ENCODE assay signal across 27 cellular contexts in genomic region chr4:150357829-150358228, GRCh38.
"Had no signal": no experiment of that assay in that cellular context is flagged by ENCODE, and none has a peak within 500 bp of the region (broad histone marks: within the 10 kb centered on the region; RNA-seq: fewer than 3 reads in every experiment).

No MANE protein-coding gene starts in this region.

- H3K27ac ChIP-seq: coronary artery, epithelial cell of prostate, esophagus squamous epithelium, gastrocnemius medialis, heart left ventricle, hepatocyte, lower lobe of right lung had no signal

- H3K36me3 Mint-ChIP-seq: immature natural killer cell had no signal

- H3K4me2 ChIP-seq: hepatocyte had no signal

- H3K4me3 ChIP-seq: coronary artery, esophagus squamous epithelium, gastrocnemius medialis, heart left ventricle, hepatocyte, lower lobe of right lung had no signal

- H3K4me1 Mint-ChIP-seq: endodermal cell, immature natural killer cell had no signal

- DNase-seq: dermis blood vessel endothelial cell; effector CD8-positive, alpha-beta T cell; effector memory CD8-positive, alpha-beta T cell; endodermal cell; erythroblast; esophagus squamous epithelium; foreskin fibroblast; foreskin melanocyte; gastrocnemius medialis; glutamatergic neuron; heart left ventricle; hypothalamus; immature natural killer cell; islet precursor cell; kidney; kidney glomerular epithelial cell; left colon; left ventricle myocardium superior; lower lobe of right lung; mesenchymal stem cell; midbrain; naive thymus-derived CD8-positive, alpha-beta T cell had no signal

- H3K27me3 ChIP-seq: esophagus squamous epithelium, gastrocnemius medialis, heart left ventricle, hepatocyte had no signal

- ATAC-seq: effector memory CD8-positive, alpha-beta T cell; esophagus mucosa; gastrocnemius medialis; heart left ventricle; left colon; left lobe of liver; left ventricle myocardium superior; lower lobe of right lung; naive thymus-derived CD8-positive, alpha-beta T cell had no signal

- H2AFZ ChIP-seq: hepatocyte had no signal

- H3K9me3 Mint-ChIP-seq: effector memory CD8-positive, alpha-beta T cell; endodermal cell; immature natural killer cell; naive thymus-derived CD8-positive, alpha-beta T cell had no signal

- H3K9me3 ChIP-seq: esophagus squamous epithelium, gastrocnemius medialis, heart left ventricle, lower lobe of right lung had no signal

- H3K27ac Mint-ChIP-seq: effector memory CD8-positive, alpha-beta T cell; endodermal cell; naive thymus-derived CD8-positive, alpha-beta T cell had no signal

- H3K27me3 Mint-ChIP-seq: effector memory CD8-positive, alpha-beta T cell; naive thymus-derived CD8-positive, alpha-beta T cell had no signal

- H3K4me1 ChIP-seq: esophagus squamous epithelium, gastrocnemius medialis, heart left ventricle, lower lobe of right lung had no signal

- H3K4me3 Mint-ChIP-seq: effector memory CD8-positive, alpha-beta T cell; endodermal cell; immature natural killer cell; naive thymus-derived CD8-positive, alpha-beta T cell had no signal

- H3K36me3 ChIP-seq: esophagus squamous epithelium, gastrocnemius medialis, heart left ventricle, lower lobe of right lung had no signal

- H3K79me2 ChIP-seq: hepatocyte had no signal
